19 cellular contexts compared by ENCODE assay signal in genomic region chr9:88984543-88984883, GRCh38. TPM values are rescaled to one million over a fixed set of nuclear protein-coding genes. Genes with fewer than 3 reads are reported as not detected.
DNase-seq lines count a peak whose midpoint lies in the region; ATAC-seq, FAIRE-seq and TF ChIP-seq lines count a peak whose summit lies in the region.
"Had no signal": no experiment of that assay in that cellular context is flagged by ENCODE, and none has a peak within 500 bp of the region (broad histone marks: within the 10 kb centered on the region; RNA-seq: fewer than 3 reads in every experiment).

No MANE protein-coding gene starts in this region.

- no peak for TF ChIP-seq CTCF in bronchial epithelial cell (IDR thresholded peaks at IDR 0.05; ENCODE audit: insufficient read depth, low read length, severe bottlenecking)
- no peak for TF ChIP-seq CTCF in left lung (IDR thresholded peaks at IDR 0.05)
- TF ChIP-seq CTCF in tibial artery (IDR thresholded peaks at IDR 0.05) = no peak

- no peak overlapping the region for H3K4me3 Mint-ChIP-seq in activated T-helper 2 cell treated with anti-CD3 and anti-CD28 coated beads, Interferon-gamma antibody, Interleukin-2, Interleukin-4, amounts not matched to agents 10 μg/mL and 5 μg/mL and 100 μg/mL, durations not matched to agents 14 hours and 24 hours and 36 hours (ENCODE audit: low read depth)
- H3K4me3 Mint-ChIP-seq: CD4-positive, alpha-beta memory T cell; H9 had no signal

- no peaks in the 10 kb centered on the region for H3K36me3 ChIP-seq in bronchial epithelial cell (ENCODE audit: control insufficient read depth, insufficient read depth, low read length)
- no peaks in the 10 kb centered on the region for H3K36me3 ChIP-seq in esophagus (ENCODE audit: control insufficient read depth in 2 of 2, insufficient read depth in 2 of 2, low read length in 1 of 2)
- no peaks in the 10 kb centered on the region for H3K36me3 ChIP-seq in left lung
- H3K36me3 ChIP-seq in tibial artery = no peaks in the 10 kb centered on the region
- H3K36me3 ChIP-seq: BE2C had no signal

- intact Hi-C loops in left lung (cut with DNase I) (no loop called here), tibial artery (cut with DNase I; ENCODE audit: low total_unique reads) (no loop called here)
- intact Hi-C loops in activated T-helper 2 cell treated with anti-CD3 and anti-CD28 coated beads, Interferon-gamma antibody, Interleukin-2, Interleukin-4, amounts not matched to agents 10 μg/mL and 5 μg/mL and 100 μg/mL, durations not matched to agents 14 hours and 24 hours and 36 hours (cut with micrococcal nuclease) = loop anchor here (10.0 kb wide), 1 partner anchor 680 kb away; no protein-coding TSS in a partner anchor

- no peak overlapping the region for H3K4me3 ChIP-seq in bronchial epithelial cell (ENCODE audit: low read depth, low read length)
- H3K4me3 ChIP-seq in esophagus (ENCODE audit: low read depth in 1 of 2, low read length in 2 of 2) = no peak overlapping the region
- H3K4me3 ChIP-seq in left lung = no peak overlapping the region
- H3K4me3 ChIP-seq in tibial artery = no peak overlapping the region

- H3K4me1 Mint-ChIP-seq in activated T-helper 2 cell treated with anti-CD3 and anti-CD28 coated beads, Interferon-gamma antibody, Interleukin-2, Interleukin-4, amounts not matched to agents 10 μg/mL and 5 μg/mL and 100 μg/mL, durations not matched to agents 14 hours and 24 hours and 36 hours (ENCODE audit: low read depth) = peaks cover 32% of the 10 kb centered on the region

- peak overlapping the region; percentile 5 to 57 for H3K27ac ChIP-seq in esophagus (ENCODE audit: low read depth in 2 of 2, low read length in 1 of 2)
- no peak overlapping the region for H3K27ac ChIP-seq in left lung
- no peak overlapping the region for H3K27ac ChIP-seq in tibial artery
- H3K27ac ChIP-seq: C4-2B had no signal

- peaks cover 21% of the 10 kb centered on the region for H3K9me3 Mint-ChIP-seq in activated T-helper 2 cell treated with anti-CD3 and anti-CD28 coated beads, Interferon-gamma antibody, Interleukin-2, Interleukin-4, amounts not matched to agents 10 μg/mL and 5 μg/mL and 100 μg/mL, durations not matched to agents 14 hours and 24 hours and 36 hours
- H3K9me3 Mint-ChIP-seq: CD4-positive, alpha-beta memory T cell had no signal

- DNase-seq in bronchial epithelial cell (ENCODE audit: low read depth) (peak; percentile 72), left lung (no peak), tibial artery (peak; percentile 2 to 15), HUDEP-2 (lab: John Stamatoyannopoulos, UW; ENCODE audit: unreplicated experiment in 76 of 76) (no peak), DMS153 (lab: John Stamatoyannopoulos, UW) (no peak), dermis blood vessel endothelial cell (no peak)
- no peak for DNase-seq in activated T-helper 2 cell treated with anti-CD3 and anti-CD28 coated beads, Interferon-gamma antibody, Interleukin-2, Interleukin-4, amounts not matched to agents 10 μg/mL and 5 μg/mL and 100 μg/mL, durations not matched to agents 14 hours and 24 hours and 36 hours (ENCODE audit: low spot score)
- DNase-seq: BE2C; Caco-2; CD4-positive, alpha-beta memory T cell; DMS53; GF-D8; GOT3; H9; IMR-90 had no signal

- peaks cover 11% of the 10 kb centered on the region for H3K36me3 Mint-ChIP-seq in activated T-helper 2 cell treated with anti-CD3 and anti-CD28 coated beads, Interferon-gamma antibody, Interleukin-2, Interleukin-4, amounts not matched to agents 10 μg/mL and 5 μg/mL and 100 μg/mL, durations not matched to agents 14 hours and 24 hours and 36 hours (ENCODE audit: low read depth)
- H3K36me3 Mint-ChIP-seq: CD4-positive, alpha-beta memory T cell had no signal

- H3K27me3 ChIP-seq in bronchial epithelial cell (ENCODE audit: control insufficient read depth, insufficient read depth, low read length) = no peaks in the 10 kb centered on the region
- no peaks in the 10 kb centered on the region for H3K27me3 ChIP-seq in esophagus (ENCODE audit: control insufficient read depth in 1 of 2, insufficient read depth in 2 of 2, low read length in 2 of 2)
- peaks cover 0 to 3% of the 10 kb centered on the region in 2 donors for H3K27me3 ChIP-seq in left lung
- no peaks in the 10 kb centered on the region for H3K27me3 ChIP-seq in tibial artery
- H3K27me3 ChIP-seq: BE2C had no signal

- peaks cover 0 to 3% of the 10 kb centered on the region in 2 donors for H3K4me1 ChIP-seq in esophagus (ENCODE audit: control insufficient read depth in 2 of 2, insufficient read depth in 2 of 2, low read length in 1 of 2)
- peaks cover 0 to 6% of the 10 kb centered on the region in 2 donors for H3K4me1 ChIP-seq in left lung
- peaks cover 0 to 21% (median 13%) of the 10 kb centered on the region in 4 donors for H3K4me1 ChIP-seq in tibial artery
- H3K4me1 ChIP-seq: BE2C, Caco-2 had no signal

- H3K9me3 ChIP-seq in esophagus (ENCODE audit: control insufficient read depth in 2 of 2, insufficient read depth in 1 of 2, low read depth in 1 of 2, low read length in 1 of 2) = no peaks in the 10 kb centered on the region
- peaks cover 0 to 3% of the 10 kb centered on the region in 2 donors for H3K9me3 ChIP-seq in left lung
- H3K9me3 ChIP-seq in tibial artery = no peaks in the 10 kb centered on the region
- H3K9me3 ChIP-seq: BE2C had no signal

- WGBS in esophagus, 2 donors = 47 to 54% methylated on average over 4 of the region's 4 CpGs

- FAIRE-seq in bronchial epithelial cell (lab: Jason Lieb, UNC) = no peak
- FAIRE-seq: A204.1, GM19239 had no signal

- ATAC-seq in left lung = peak; percentile 78

- no peaks in the 10 kb centered on the region for H3K27me3 Mint-ChIP-seq in activated T-helper 2 cell treated with anti-CD3 and anti-CD28 coated beads, Interferon-gamma antibody, Interleukin-2, Interleukin-4, amounts not matched to agents 10 μg/mL and 5 μg/mL and 100 μg/mL, durations not matched to agents 14 hours and 24 hours and 36 hours (ENCODE audit: low read depth)

- no peak overlapping the region for H3K27ac Mint-ChIP-seq in activated T-helper 2 cell treated with anti-CD3 and anti-CD28 coated beads, Interferon-gamma antibody, Interleukin-2, Interleukin-4, amounts not matched to agents 10 μg/mL and 5 μg/mL and 100 μg/mL, durations not matched to agents 14 hours and 24 hours and 36 hours
- H3K27ac Mint-ChIP-seq: CD4-positive, alpha-beta memory T cell; H9 had no signal

RNA-seq across cellular contexts. Expression of gene S1PR3, which starts 6.8 kb away (rescaled TPM):
- 0.26 and 0.79 TPM in 2 replicates for total RNA-seq in bronchial epithelial cell
- polyA plus RNA-seq in esophagus = 1 to 10 TPM; 3.2 to 6.7 TPM
- 10 to 100 TPM in 1 of 2 donors, 1 to 10 TPM in 1; 6.9 to 15.8 TPM for total RNA-seq in left lung
- total RNA-seq in activated T-helper 2 cell treated with anti-CD3 and anti-CD28 coated beads, Interferon-gamma antibody, Interleukin-2, Interleukin-4, amounts not matched to agents 10 μg/mL and 5 μg/mL and 100 μg/mL, durations not matched to agents 14 hours and 24 hours and 36 hours = 7.1 and 7.5 TPM in 2 replicates
- 1.0 and 3.6 TPM in 2 replicates for total RNA-seq in dermis blood vessel endothelial cell
- total RNA-seq: CD4-positive, alpha-beta memory T cell had no signal
- polyA plus RNA-seq: CD4-positive, alpha-beta memory T cell had no signal

Comparison
In these comparisons a context has a peak if more than half of its experiments do, and no peak if none do; other contexts are left out.
1. DNase-seq: peak in bronchial epithelial cell (single experiment) and tibial artery (2 of 2); none in left lung (0 of 2), HUDEP-2 (0 of 76), DMS153 (single experiment), activated T-helper 2 cell treated with anti-CD3 and anti-CD28 coated beads, Interferon-gamma antibody, Interleukin-2, Interleukin-4, amounts not matched to agents 10 μg/mL and 5 μg/mL and 100 μg/mL, durations not matched to agents 14 hours and 24 hours and 36 hours (single experiment) and dermis blood vessel endothelial cell (single experiment).
2. H3K27ac ChIP-seq: peak in esophagus (2 of 2); none in left lung (0 of 2) and tibial artery (0 of 2).